In genomic region chr16:66720766-66721165, GRCh38 we compare ENCODE assay signal across 13 cellular contexts.
"Had no signal": no experiment of that assay in that cellular context is flagged by ENCODE, and none has a peak within 500 bp of the region (broad histone marks: within the 10 kb centered on the region; RNA-seq: fewer than 3 reads in every experiment).

No MANE protein-coding gene starts in this region.

- H3K36me3 ChIP-seq: ovary had no signal

- H3K9me3 ChIP-seq: esophagus squamous epithelium, gastrocnemius medialis, ovary, upper lobe of right lung had no signal

- H3K4me3 Mint-ChIP-seq: activated naive CD8-positive, alpha-beta T cell; neural crest cell; stimulated activated naive CD8-positive, alpha-beta T cell treated with anti-CD3 and anti-CD28 coated beads, Interleukin-15, Interleukin-2, amounts not matched to agents 100 ng/mL and 50 ng/mL, for 24 hours had no signal

- DNase-seq: activated CD4-positive, alpha-beta T cell treated with anti-CD3 and anti-CD28 coated beads for 48 hours; activated T-cell treated with anti-CD3 and anti-CD28 coated beads, Interleukin-2, amount 50 U/mL, for 1 hour; anterior cingulate cortex; esophagus squamous epithelium; gastrocnemius medialis; ovary; stimulated activated CD4-positive, alpha-beta T cell treated with anti-CD3 and anti-CD28 coated beads, Interleukin-4, amount 100 ng/mL, for 1 hour; stimulated activated CD8-positive, alpha-beta memory T cell treated with anti-CD3 and anti-CD28 coated beads, Interleukin-4, amount 100 ng/mL, for 48 hours; T-helper 1 cell; upper lobe of right lung had no signal

- ATAC-seq: gastrocnemius medialis, upper lobe of right lung had no signal

- H3K27ac ChIP-seq: esophagus squamous epithelium, gastrocnemius medialis, ovary, upper lobe of right lung had no signal

- H3K27me3 Mint-ChIP-seq: activated naive CD8-positive, alpha-beta T cell; stimulated activated naive CD8-positive, alpha-beta T cell treated with anti-CD3 and anti-CD28 coated beads, Interleukin-15, Interleukin-2, amounts not matched to agents 100 ng/mL and 50 ng/mL, for 24 hours had no signal

- H3K4me1 ChIP-seq: gastrocnemius medialis, upper lobe of right lung had no signal

- H3K27ac Mint-ChIP-seq: activated naive CD8-positive, alpha-beta T cell; stimulated activated naive CD8-positive, alpha-beta T cell treated with anti-CD3 and anti-CD28 coated beads, Interleukin-15, Interleukin-2, amounts not matched to agents 100 ng/mL and 50 ng/mL, for 24 hours had no signal

- H3K9me3 Mint-ChIP-seq: neural crest cell; stimulated activated naive CD8-positive, alpha-beta T cell treated with anti-CD3 and anti-CD28 coated beads, Interleukin-15, Interleukin-2, amounts not matched to agents 100 ng/mL and 50 ng/mL, for 24 hours had no signal

- H3K27me3 ChIP-seq: esophagus squamous epithelium, gastrocnemius medialis, ovary, upper lobe of right lung had no signal

- H3K4me3 ChIP-seq: esophagus squamous epithelium, gastrocnemius medialis, ovary, upper lobe of right lung had no signal
